ENCODE assay signal across 13 cellular contexts in the genomic region with DNA sequence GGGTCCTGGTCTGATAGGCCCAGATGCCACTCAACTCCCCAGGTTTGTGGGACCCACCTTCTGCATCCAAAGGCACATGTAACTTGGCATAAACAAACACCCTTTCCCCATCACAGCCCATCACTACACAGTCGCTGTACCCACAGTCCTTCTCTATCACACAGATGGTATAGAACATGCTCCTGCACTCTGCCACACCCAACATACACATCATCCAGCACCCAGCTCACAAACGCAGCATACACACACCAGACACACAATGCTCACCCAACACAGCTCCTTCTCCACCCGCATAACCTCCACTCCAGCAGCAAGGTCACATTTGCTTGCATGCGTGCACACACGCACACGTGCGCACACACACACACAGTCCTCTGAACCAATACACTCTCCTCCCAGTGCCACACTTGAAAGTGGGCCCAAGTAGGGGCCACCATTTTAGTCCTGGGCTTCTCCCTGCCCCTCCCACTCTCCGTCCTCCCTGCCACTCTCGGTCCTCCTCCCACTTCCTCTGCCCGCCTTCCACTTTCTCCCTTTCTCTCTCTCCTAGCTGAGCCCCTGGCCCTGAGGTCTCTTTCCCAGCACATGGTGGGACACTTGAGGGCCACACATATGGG. TPM values are rescaled to one million over a fixed set of nuclear protein-coding genes. Genes with fewer than 3 reads are reported as not detected.
DNase-seq lines count a peak whose midpoint lies in the region; ATAC-seq and TF ChIP-seq lines count a peak whose summit lies in the region.
"Had no signal": no experiment of that assay in that cellular context is flagged by ENCODE, and none has a peak within 500 bp of the region (broad histone marks: within the 10 kb centered on the region; RNA-seq: fewer than 3 reads in every experiment).

No MANE protein-coding gene starts in this region.

- no peak overlapping the region for H3K27ac ChIP-seq in colonic mucosa

- no peaks in the 10 kb centered on the region for H3K27me3 ChIP-seq in colonic mucosa

- peaks cover 2% of the 10 kb centered on the region; the same call in 1 of the 2 replicates for H3K27me3 Mint-ChIP-seq in HFFc6 (ENCODE audit: insufficient read depth)
- no peaks in the 10 kb centered on the region for H3K27me3 Mint-ChIP-seq in osteocyte (ENCODE audit: unreplicated experiment)
- peaks cover 9% of the 10 kb centered on the region for H3K27me3 Mint-ChIP-seq in activated naive CD8-positive, alpha-beta T cell treated with anti-CD3 and anti-CD28 coated beads, Interleukin-2, amount 50 U/mL, for 24 hours

- no peak overlapping the region for H3K9ac ChIP-seq in colonic mucosa (ENCODE audit: low read depth in 2 of 2, low read length in 2 of 2)

- no peaks in the 10 kb centered on the region for H3K9me3 ChIP-seq in colonic mucosa

- POLR2A ChIA-PET in AG04449 (lab: Yijun Ruan, JAX), result interaction anchor here (1.0 to 30.0 kb wide), 6 partner anchors 10 to 74 kb away, joined by 3 to 2316 read pairs (median 9); partner anchors contain the start of gene COL1A1

- intact Hi-C loops in colonic mucosa (cut with DNase I), result no loop called here

- H3K4me1 Mint-ChIP-seq in HFFc6 (ENCODE audit: low read depth) (peaks cover 80% of the 10 kb centered on the region), osteocyte (ENCODE audit: unreplicated experiment) (peaks cover 98% of the 10 kb centered on the region)
- H3K4me1 Mint-ChIP-seq in activated naive CD8-positive, alpha-beta T cell treated with anti-CD3 and anti-CD28 coated beads, Interleukin-2, amount 50 U/mL, for 24 hours, result no peaks in the 10 kb centered on the region

- H3K27ac Mint-ChIP-seq in HFFc6, result peak overlapping the region; percentile 4; the same call in 1 of the 2 replicates
- H3K27ac Mint-ChIP-seq in osteocyte (ENCODE audit: unreplicated experiment), result peak overlapping the region; percentile 96
- no peak overlapping the region for H3K27ac Mint-ChIP-seq in activated naive CD8-positive, alpha-beta T cell treated with anti-CD3 and anti-CD28 coated beads, Interleukin-2, amount 50 U/mL, for 24 hours
- H3K27ac Mint-ChIP-seq: nephron progenitor cell had no signal

- H3K36me3 Mint-ChIP-seq in HFFc6 (ENCODE audit: low read depth) (no peaks in the 10 kb centered on the region), osteocyte (ENCODE audit: unreplicated experiment) (no peaks in the 10 kb centered on the region)
- H3K36me3 Mint-ChIP-seq in activated naive CD8-positive, alpha-beta T cell treated with anti-CD3 and anti-CD28 coated beads, Interleukin-2, amount 50 U/mL, for 24 hours (ENCODE audit: low read depth), result no peaks in the 10 kb centered on the region

- no peaks in the 10 kb centered on the region for H3K36me3 ChIP-seq in colonic mucosa

- peak overlapping the region; percentile 12 for H3K4me3 Mint-ChIP-seq in HFFc6
- peak overlapping the region; percentile 67 for H3K4me3 Mint-ChIP-seq in osteocyte (ENCODE audit: unreplicated experiment)
- no peak overlapping the region for H3K4me3 Mint-ChIP-seq in activated naive CD8-positive, alpha-beta T cell treated with anti-CD3 and anti-CD28 coated beads, Interleukin-2, amount 50 U/mL, for 24 hours
- H3K4me3 Mint-ChIP-seq: nephron progenitor cell had no signal

- DNase-seq in AG04449 (ENCODE audit: low read depth, low spot score) (no peak), HFFc6 (no peak), colonic mucosa (peak; percentile 19), osteocyte (ENCODE audit: extremely low spot score, unreplicated experiment) (no peak), SW 1271 (lab: John Stamatoyannopoulos, UW) (no peak)
- DNase-seq in stimulated activated CD4-positive, alpha-beta T cell treated with anti-CD3 and anti-CD28 coated beads, Interleukin-2, amount 100 ng/mL, for 24 hours, result no peak
- no peak for DNase-seq in activated naive CD8-positive, alpha-beta T cell treated with anti-CD3 and anti-CD28 coated beads, Interleukin-2, amount 50 U/mL, for 24 hours
- DNase-seq: DND-41; effector CD8-positive, alpha-beta T cell; nephron progenitor cell; SIG-M5; stimulated activated CD4-positive, alpha-beta T cell treated with anti-CD3 and anti-CD28 coated beads, Interleukin-12 subunit alpha, Interleukin-12 subunit beta, amount 100 ng/mL, for 4 hours had no signal

- TF ChIP-seq CTCF in AG04449 (IDR thresholded peaks at IDR 0.05; ENCODE audit: insufficient read depth, low read length, missing control alignments) (no peak), HFFc6 (IDR thresholded peaks at IDR 0.05) (no peak), colonic mucosa (IDR thresholded peaks at IDR 0.05) (no peak), osteocyte (IDR thresholded peaks at IDR 0.05) (no peak)

- no peak for ATAC-seq in activated naive CD8-positive, alpha-beta T cell treated with anti-CD3 and anti-CD28 coated beads, Interleukin-2, amount 50 U/mL, for 24 hours
- ATAC-seq in HG03025 (IDR thresholded peaks at IDR 0.05; ENCODE audit: low FRiP score, unreplicated experiment), result no peak

- H3K9me3 Mint-ChIP-seq in HFFc6 (no peaks in the 10 kb centered on the region), osteocyte (ENCODE audit: unreplicated experiment) (no peaks in the 10 kb centered on the region)
- H3K9me3 Mint-ChIP-seq in activated naive CD8-positive, alpha-beta T cell treated with anti-CD3 and anti-CD28 coated beads, Interleukin-2, amount 50 U/mL, for 24 hours, result no peaks in the 10 kb centered on the region
- H3K9me3 Mint-ChIP-seq: nephron progenitor cell had no signal

- peak overlapping the region; percentile 59 for H3K4me3 ChIP-seq in AG04449 (ENCODE audit: low read depth, low read length)
- H3K4me3 ChIP-seq in colonic mucosa, result no peak overlapping the region

- H3K4me1 ChIP-seq in colonic mucosa, result no peaks in the 10 kb centered on the region

- CTCF ChIA-PET in AG04449 (lab: Yijun Ruan, JAX), result interaction anchor here (0.9 to 19.7 kb wide), 11 partner anchors 8 to 114 kb away, joined by 3 to 489 read pairs (median 6); partner anchors contain the start of genes COL1A1, SGCA and TMEM92

RNA-seq across cellular contexts. Expression of gene TMEM92, which starts 8.5 kb away (rescaled TPM):
- total RNA-seq in HFFc6 (2021; fragmentation: NEBNext Ultra II Directional; extraction: Animal tissue kit (Norgen Biotek cat#: 25700)), result under 1 TPM in 3 of 6 experiments, not detected in 3; 0.17 to 0.24 (median 0.18) TPM
- total RNA-seq in colonic mucosa (10 to 100 TPM; 11.1 to 18.5 TPM), osteocyte (4.3 and 6.6 TPM in 2 replicates)
